ENCODE assay signal across 12 cellular contexts in genomic region chr5:123520677-123521247, GRCh38.
DNase-seq lines count a peak whose midpoint lies in the region; ATAC-seq and TF ChIP-seq lines count a peak whose summit lies in the region.
"Had no signal": no experiment of that assay in that cellular context is flagged by ENCODE, and none has a peak within 500 bp of the region (broad histone marks: within the 10 kb centered on the region; RNA-seq: fewer than 3 reads in every experiment).

No MANE protein-coding gene starts in this region.

- H3K27me3 ChIP-seq in DOHH2 (ENCODE audit: control insufficient read depth, low read length): no peaks in the 10 kb centered on the region

- CTCF ChIA-PET in RWPE1 (lab: Yijun Ruan, JAX): no interaction called here

- peaks cover 96% of the 10 kb centered on the region for H3K79me2 ChIP-seq in DOHH2 (ENCODE audit: control insufficient read depth, low read length)

- no peaks in the 10 kb centered on the region for H3K9me2 ChIP-seq in DOHH2 (replicated peaks; ENCODE audit: control insufficient read depth, low read length)

- no peaks in the 10 kb centered on the region for H3K36me3 ChIP-seq in DOHH2 (ENCODE audit: control insufficient read depth, low read length)

- H4K20me1 ChIP-seq in DOHH2 (ENCODE audit: control insufficient read depth, insufficient read depth, low read depth, low read length): peaks cover 13% of the 10 kb centered on the region

- H3K4me3 ChIP-seq in DOHH2 (ENCODE audit: low read length): peak overlapping the region; percentile 22
- H3K4me3 ChIP-seq: GM23338 had no signal

- H3K9me3 ChIP-seq in DOHH2 (ENCODE audit: control insufficient read depth, insufficient read depth, low read length): no peaks in the 10 kb centered on the region

- peak; percentile 72 for ATAC-seq in GM19351 (IDR thresholded peaks at IDR 0.05; ENCODE audit: unreplicated experiment)
- peak; percentile 64 for ATAC-seq in HG02678 (IDR thresholded peaks at IDR 0.05; ENCODE audit: unreplicated experiment)
- peak; percentile 60 for ATAC-seq in HG03442 (IDR thresholded peaks at IDR 0.05; ENCODE audit: unreplicated experiment)
- ATAC-seq: GM23338, WTC11 had no signal

- peak overlapping the region; percentile 49 for H3K4me2 ChIP-seq in DOHH2 (ENCODE audit: low read length)
- H3K4me2 ChIP-seq: GM23338 had no signal

- H3K27ac ChIP-seq in DOHH2 (ENCODE audit: low read depth, low read length) (peak overlapping the region; percentile 1; the same call in 1 of the 2 replicates), RWPE1 (no peak overlapping the region)

- DNase-seq in RWPE1 (ENCODE audit: low spot score): no peak
- DNase-seq in islet precursor cell: no peak
- no peak for DNase-seq in RPMI8226
- DNase-seq in globus pallidus (ENCODE audit: low spot score): no peak
- DNase-seq: DND-41; stimulated activated CD8-positive, alpha-beta memory T cell treated with anti-CD3 and anti-CD28 coated beads, Interleukin-4, amount 100 ng/mL, for 48 hours had no signal

- H3F3A ChIP-seq in DOHH2 (ENCODE audit: control insufficient read depth, insufficient read depth): peaks cover 4% of the 10 kb centered on the region

- TF ChIP-seq CTCF in DOHH2 (IDR thresholded peaks at IDR 0.05; ENCODE audit: low read depth, low read length, poor library complexity, severe bottlenecking) (no peak), RWPE1 (conservative IDR thresholded peaks at IDR 0.05; ENCODE audit: low read depth) (no peak)

- POLR2A ChIA-PET in RWPE1 (lab: Yijun Ruan, JAX; ENCODE audit: low non-redundant PET): no interaction called here

- peaks cover 67% of the 10 kb centered on the region for H3K4me1 ChIP-seq in DOHH2 (ENCODE audit: control insufficient read depth, low read length)
